ENCODE assay signal across 17 cellular contexts in the genomic region with DNA sequence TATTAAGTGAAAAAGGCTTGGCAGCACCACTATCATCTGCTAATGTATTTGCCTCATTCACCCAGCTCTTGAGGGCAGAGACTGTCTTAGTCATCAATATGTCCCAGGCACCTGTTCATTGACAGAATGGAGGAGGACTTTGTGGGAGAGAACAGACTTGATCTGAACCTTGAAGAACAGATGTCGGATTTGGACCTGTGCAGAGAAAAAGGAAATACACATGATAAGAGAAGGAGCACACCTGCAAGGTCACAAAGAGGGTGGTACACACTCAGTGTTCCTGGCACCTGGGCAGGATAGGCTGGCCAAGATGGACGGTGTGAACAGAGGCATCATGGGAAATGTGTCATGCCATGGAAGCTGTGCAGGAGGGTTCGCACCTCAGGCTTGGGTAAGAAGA. TPM values are rescaled to one million over a fixed set of nuclear protein-coding genes. Genes with fewer than 3 reads are reported as not detected.
DNase-seq lines count a peak whose midpoint lies in the region; ATAC-seq and TF ChIP-seq lines count a peak whose summit lies in the region.
"Had no signal": no experiment of that assay in that cellular context is flagged by ENCODE, and none has a peak within 500 bp of the region (broad histone marks: within the 10 kb centered on the region; RNA-seq: fewer than 3 reads in every experiment).

No MANE protein-coding gene starts in this region.

- no peaks in the 10 kb centered on the region for H3K9me2 ChIP-seq in PC-3 (replicated peaks; ENCODE audit: low read length)

- intact Hi-C loops in activated CD4-positive, alpha-beta memory T cell treated with anti-CD3 and anti-CD28 coated beads for 36 hours (cut with micrococcal nuclease): loop anchor here (10.0 kb wide), 3 partner anchors 274 to 416 kb away; a partner anchor contains a TSS
- intact Hi-C loops in activated T-helper 1 cell treated with anti-CD3 and anti-CD28 coated beads, Interleukin-12 subunit alpha, Interleukin-12 subunit beta, Interleukin-2, Interleukin-4 antibody, amounts not matched to agents 30 ng/mL and 10 ng/mL and 1 ng/mL, durations not matched to agents 14 hours and 24 hours and 36 hours (cut with micrococcal nuclease): loop anchor here (10.0 kb wide), 1 partner anchor 274 kb away; no protein-coding TSS in a partner anchor
- intact Hi-C loops in PC-3 (cut with micrococcal nuclease): no loop called here

- H3K36me3 Mint-ChIP-seq in activated CD4-positive, alpha-beta memory T cell treated with anti-CD3 and anti-CD28 coated beads for 36 hours: peaks cover 4% of the 10 kb centered on the region
- peaks cover 2% of the 10 kb centered on the region for H3K36me3 Mint-ChIP-seq in activated CD4-positive, alpha-beta memory T cell treated with anti-CD3 and anti-CD28 coated beads, Interleukin-2, amount 10 ng/mL, durations not matched to agents 7 days and 5 days (ENCODE audit: low read depth)
- H3K36me3 Mint-ChIP-seq in CD8-positive, alpha-beta memory T cell: peaks cover 0 to 2% (median 2%) of the 10 kb centered on the region in 3 donors
- peaks cover 11% of the 10 kb centered on the region for H3K36me3 Mint-ChIP-seq in activated T-helper 1 cell treated with anti-CD3 and anti-CD28 coated beads, Interleukin-12 subunit alpha, Interleukin-12 subunit beta, Interleukin-2, Interleukin-4 antibody, amounts not matched to agents 30 ng/mL and 10 ng/mL and 1 ng/mL, durations not matched to agents 14 hours and 24 hours and 36 hours (ENCODE audit: low read depth)
- no peaks in the 10 kb centered on the region for H3K36me3 Mint-ChIP-seq in naive thymus-derived CD8-positive, alpha-beta T cell

- H3K27me3 ChIP-seq in CD8-positive, alpha-beta memory T cell (ENCODE audit: insufficient read depth, low read length, poor library complexity, severe bottlenecking): no peaks in the 10 kb centered on the region
- H3K27me3 ChIP-seq in PC-3 (ENCODE audit: low read length): no peaks in the 10 kb centered on the region

- H3K27ac ChIP-seq in CD8-positive, alpha-beta memory T cell (ENCODE audit: low read depth, low read length): no peak overlapping the region
- H3K27ac ChIP-seq in PC-3 (ENCODE audit: low read length): no peak overlapping the region
- H3K27ac ChIP-seq: A549, C4-2B had no signal

- H3K27me3 Mint-ChIP-seq in activated CD4-positive, alpha-beta memory T cell treated with anti-CD3 and anti-CD28 coated beads for 36 hours: no peaks in the 10 kb centered on the region
- peaks cover 5% of the 10 kb centered on the region for H3K27me3 Mint-ChIP-seq in activated CD4-positive, alpha-beta memory T cell treated with anti-CD3 and anti-CD28 coated beads, Interleukin-2, amount 10 ng/mL, durations not matched to agents 7 days and 5 days
- H3K27me3 Mint-ChIP-seq in CD8-positive, alpha-beta memory T cell: no peaks in the 10 kb centered on the region
- peaks cover 8% of the 10 kb centered on the region for H3K27me3 Mint-ChIP-seq in activated T-helper 1 cell treated with anti-CD3 and anti-CD28 coated beads, Interleukin-12 subunit alpha, Interleukin-12 subunit beta, Interleukin-2, Interleukin-4 antibody, amounts not matched to agents 30 ng/mL and 10 ng/mL and 1 ng/mL, durations not matched to agents 14 hours and 24 hours and 36 hours (ENCODE audit: insufficient read depth)
- H3K27me3 Mint-ChIP-seq in naive thymus-derived CD8-positive, alpha-beta T cell: no peaks in the 10 kb centered on the region

- peaks cover 64% of the 10 kb centered on the region for H3K4me1 Mint-ChIP-seq in activated CD4-positive, alpha-beta memory T cell treated with anti-CD3 and anti-CD28 coated beads for 36 hours (ENCODE audit: low read depth)
- peaks cover 54% of the 10 kb centered on the region for H3K4me1 Mint-ChIP-seq in activated CD4-positive, alpha-beta memory T cell treated with anti-CD3 and anti-CD28 coated beads, Interleukin-2, amount 10 ng/mL, durations not matched to agents 7 days and 5 days
- peaks cover 56 to 87% (median 59%) of the 10 kb centered on the region in 3 donors for H3K4me1 Mint-ChIP-seq in CD8-positive, alpha-beta memory T cell
- peaks cover 53% of the 10 kb centered on the region for H3K4me1 Mint-ChIP-seq in activated T-helper 1 cell treated with anti-CD3 and anti-CD28 coated beads, Interleukin-12 subunit alpha, Interleukin-12 subunit beta, Interleukin-2, Interleukin-4 antibody, amounts not matched to agents 30 ng/mL and 10 ng/mL and 1 ng/mL, durations not matched to agents 14 hours and 24 hours and 36 hours (ENCODE audit: low read depth)
- H3K4me1 Mint-ChIP-seq in naive thymus-derived CD8-positive, alpha-beta T cell: peaks cover 33 to 80% (median 72%) of the 10 kb centered on the region in 4 donors
- H3K4me1 Mint-ChIP-seq: GM23338 had no signal

- no peak overlapping the region for H3K4me3 Mint-ChIP-seq in activated CD4-positive, alpha-beta memory T cell treated with anti-CD3 and anti-CD28 coated beads for 36 hours
- H3K4me3 Mint-ChIP-seq in activated CD4-positive, alpha-beta memory T cell treated with anti-CD3 and anti-CD28 coated beads, Interleukin-2, amount 10 ng/mL, durations not matched to agents 7 days and 5 days: no peak overlapping the region
- H3K4me3 Mint-ChIP-seq in CD8-positive, alpha-beta memory T cell: peak overlapping the region in 1 of 7 donors; percentile 9
- peak overlapping the region; percentile 30 for H3K4me3 Mint-ChIP-seq in activated T-helper 1 cell treated with anti-CD3 and anti-CD28 coated beads, Interleukin-12 subunit alpha, Interleukin-12 subunit beta, Interleukin-2, Interleukin-4 antibody, amounts not matched to agents 30 ng/mL and 10 ng/mL and 1 ng/mL, durations not matched to agents 14 hours and 24 hours and 36 hours
- H3K4me3 Mint-ChIP-seq in naive thymus-derived CD8-positive, alpha-beta T cell: peak overlapping the region in 5 of 10 donors; percentile 13 to 56 (median 24)
- H3K4me3 Mint-ChIP-seq: GM23338 had no signal

- peaks cover 50% of the 10 kb centered on the region for H3K4me1 ChIP-seq in CD8-positive, alpha-beta memory T cell (ENCODE audit: insufficient read depth, low read length)
- H3K4me1 ChIP-seq in PC-3 (ENCODE audit: insufficient read depth, low read length): peaks cover 34% of the 10 kb centered on the region

- CTCF ChIA-PET in activated CD4-positive, alpha-beta memory T cell treated with anti-CD3 and anti-CD28 coated beads for 36 hours (lab: Charles Lee): no interaction called here
- CTCF ChIA-PET in activated CD4-positive, alpha-beta memory T cell treated with anti-CD3 and anti-CD28 coated beads, Interleukin-2, amount 10 ng/mL, durations not matched to agents 7 days and 5 days (lab: Charles Lee): interaction anchor here (1.0 kb wide), 1 partner anchor 33 kb away, joined by 3 read pairs; no protein-coding TSS in a partner anchor
- CTCF ChIA-PET in CD8-positive, alpha-beta memory T cell (lab: Charles Lee): interaction anchor here (1.0 to 5.4 kb wide), 4 partner anchors 9 to 85 kb away, joined by 3 to 19 read pairs (median 4); no protein-coding TSS in a partner anchor
- CTCF ChIA-PET in PC-3 (lab: Charles Lee): no interaction called here

- no peak overlapping the region for H3K9ac ChIP-seq in PC-3 (ENCODE audit: low read length)

- POLR2A ChIA-PET in activated CD4-positive, alpha-beta memory T cell treated with anti-CD3 and anti-CD28 coated beads for 36 hours (lab: Charles Lee): interaction anchor here (0.9 to 1.3 kb wide), 2 partner anchors 8 to 33 kb away, joined by 3 to 4 read pairs; a partner anchor contains a TSS
- POLR2A ChIA-PET in activated CD4-positive, alpha-beta memory T cell treated with anti-CD3 and anti-CD28 coated beads, Interleukin-2, amount 10 ng/mL, durations not matched to agents 7 days and 5 days (lab: Charles Lee): interaction anchor here (15.9 kb wide), 1 partner anchor 34 kb away, joined by 291 read pairs; no protein-coding TSS in a partner anchor
- POLR2A ChIA-PET in CD8-positive, alpha-beta memory T cell (lab: Charles Lee): interaction anchor here (0.6 to 1.1 kb wide), 2 partner anchors 27 to 33 kb away, joined by 3 to 5 read pairs; no protein-coding TSS in a partner anchor
- POLR2A ChIA-PET in naive thymus-derived CD8-positive, alpha-beta T cell (lab: Charles Lee): interaction anchor here (1.1 to 21.6 kb wide), 4 partner anchors 20 to 113 kb away, joined by 3 to 360 read pairs (median 96); no protein-coding TSS in a partner anchor
- POLR2A ChIA-PET in PC-3 (lab: Charles Lee; ENCODE audit: unreplicated experiment): no interaction called here

- no peaks in the 10 kb centered on the region for H4K20me1 ChIP-seq in PC-3 (ENCODE audit: low read length)

- H3K36me3 ChIP-seq in CD8-positive, alpha-beta memory T cell (ENCODE audit: insufficient read depth, low read length): no peaks in the 10 kb centered on the region
- no peaks in the 10 kb centered on the region for H3K36me3 ChIP-seq in PC-3 (ENCODE audit: low read depth, low read length)

- ATAC-seq in naive thymus-derived CD8-positive, alpha-beta T cell: no peak
- no peak for ATAC-seq in PC-3
- ATAC-seq: A549, GM23338, K562 had no signal

- DNase-seq in activated CD4-positive, alpha-beta memory T cell treated with anti-CD3 and anti-CD28 coated beads for 36 hours: no peak
- no peak for DNase-seq in activated CD4-positive, alpha-beta memory T cell treated with anti-CD3 and anti-CD28 coated beads, Interleukin-2, amount 10 ng/mL, durations not matched to agents 7 days and 5 days
- no peak for DNase-seq in CD8-positive, alpha-beta memory T cell
- no peak for DNase-seq in activated T-helper 1 cell treated with anti-CD3 and anti-CD28 coated beads, Interleukin-12 subunit alpha, Interleukin-12 subunit beta, Interleukin-2, Interleukin-4 antibody, amounts not matched to agents 30 ng/mL and 10 ng/mL and 1 ng/mL, durations not matched to agents 14 hours and 24 hours and 36 hours (ENCODE audit: low spot score)
- no peak for DNase-seq in naive thymus-derived CD8-positive, alpha-beta T cell
- DNase-seq in COLO668 (lab: John Stamatoyannopoulos, UW; ENCODE audit: unreplicated experiment) (no peak), PC-3 (no peak)
- DNase-seq in stimulated activated CD4-positive, alpha-beta T cell treated with anti-CD3 and anti-CD28 coated beads, Interleukin-4, amount 100 ng/mL, for 1 hour: no peak
- DNase-seq: NCI-H1048, NCI-H1694, NCI-H2107, NCI-H226, NCI-H526 treated with DMSO at 0.1 percent for 48 hours had no signal

- no peaks in the 10 kb centered on the region for H3K9me3 ChIP-seq in CD8-positive, alpha-beta memory T cell (ENCODE audit: low read length)
- H3K9me3 ChIP-seq in PC-3 (ENCODE audit: low read length): no peaks in the 10 kb centered on the region
- H3K9me3 ChIP-seq: A549 had no signal

- no TSS peak for BruUV-seq in PC-3 (replicated peaks; lab: Mats Ljungman, UMichigan)

- no peak overlapping the region for H2AFZ ChIP-seq in PC-3 (ENCODE audit: low read length)
- H2AFZ ChIP-seq: GM23338 had no signal

- H3K4me3 ChIP-seq in CD8-positive, alpha-beta memory T cell (ENCODE audit: low read length): no peak overlapping the region
- no peak overlapping the region for H3K4me3 ChIP-seq in PC-3 (ENCODE audit: low read length)
- H3K4me3 ChIP-seq: A549, GM23338, K562 had no signal

- peak overlapping the region; percentile 2 for H3K27ac Mint-ChIP-seq in activated CD4-positive, alpha-beta memory T cell treated with anti-CD3 and anti-CD28 coated beads for 36 hours
- no peak overlapping the region for H3K27ac Mint-ChIP-seq in activated CD4-positive, alpha-beta memory T cell treated with anti-CD3 and anti-CD28 coated beads, Interleukin-2, amount 10 ng/mL, durations not matched to agents 7 days and 5 days
- peak overlapping the region; percentile 39 to 86 (median 64) for H3K27ac Mint-ChIP-seq in CD8-positive, alpha-beta memory T cell
- H3K27ac Mint-ChIP-seq in activated T-helper 1 cell treated with anti-CD3 and anti-CD28 coated beads, Interleukin-12 subunit alpha, Interleukin-12 subunit beta, Interleukin-2, Interleukin-4 antibody, amounts not matched to agents 30 ng/mL and 10 ng/mL and 1 ng/mL, durations not matched to agents 14 hours and 24 hours and 36 hours: no peak overlapping the region
- H3K27ac Mint-ChIP-seq in naive thymus-derived CD8-positive, alpha-beta T cell: peak overlapping the region; percentile 65 to 91 (median 87)
- H3K27ac Mint-ChIP-seq: GM23338 had no signal

- H3F3A ChIP-seq in PC-3 (ENCODE audit: low read length, unreplicated experiment): no peaks in the 10 kb centered on the region

- no peak overlapping the region for H3K4me2 ChIP-seq in PC-3 (ENCODE audit: low read length)
- H3K4me2 ChIP-seq: A549, GM23338 had no signal

- H3K9me3 Mint-ChIP-seq in activated CD4-positive, alpha-beta memory T cell treated with anti-CD3 and anti-CD28 coated beads for 36 hours: no peaks in the 10 kb centered on the region
- no peaks in the 10 kb centered on the region for H3K9me3 Mint-ChIP-seq in activated CD4-positive, alpha-beta memory T cell treated with anti-CD3 and anti-CD28 coated beads, Interleukin-2, amount 10 ng/mL, durations not matched to agents 7 days and 5 days
- no peaks in the 10 kb centered on the region for H3K9me3 Mint-ChIP-seq in CD8-positive, alpha-beta memory T cell
- no peaks in the 10 kb centered on the region for H3K9me3 Mint-ChIP-seq in activated T-helper 1 cell treated with anti-CD3 and anti-CD28 coated beads, Interleukin-12 subunit alpha, Interleukin-12 subunit beta, Interleukin-2, Interleukin-4 antibody, amounts not matched to agents 30 ng/mL and 10 ng/mL and 1 ng/mL, durations not matched to agents 14 hours and 24 hours and 36 hours
- no peaks in the 10 kb centered on the region for H3K9me3 Mint-ChIP-seq in naive thymus-derived CD8-positive, alpha-beta T cell
- H3K9me3 Mint-ChIP-seq: GM23338 had no signal

- no peaks in the 10 kb centered on the region for H3K79me2 ChIP-seq in PC-3 (ENCODE audit: low read length)

- no peak for TF ChIP-seq CTCF in PC-3 (conservative IDR thresholded peaks at IDR 0.05; ENCODE audit: low read depth, low read length)

RNA-seq across cellular contexts. Expression of a gene that starts 7.4 kb away (rescaled TPM):
- 10 to 100 TPM; 71.9 to 76.7 TPM for total RNA-seq in activated CD4-positive, alpha-beta memory T cell treated with anti-CD3 and anti-CD28 coated beads for 36 hours
- 10 to 100 TPM; 69.8 to 80.6 TPM for total RNA-seq in activated CD4-positive, alpha-beta memory T cell treated with anti-CD3 and anti-CD28 coated beads, Interleukin-2, amount 10 ng/mL, durations not matched to agents 7 days and 5 days
- 10 to 100 TPM; 65.2 to 66.8 TPM for total RNA-seq in CD8-positive, alpha-beta memory T cell
- 211 TPM for polyA plus RNA-seq in CD8-positive, alpha-beta memory T cell
- total RNA-seq in activated T-helper 1 cell treated with anti-CD3 and anti-CD28 coated beads, Interleukin-12 subunit alpha, Interleukin-12 subunit beta, Interleukin-2, Interleukin-4 antibody, amounts not matched to agents 30 ng/mL and 10 ng/mL and 1 ng/mL, durations not matched to agents 14 hours and 24 hours and 36 hours: 47.0 and 49.7 TPM in 2 replicates
- total RNA-seq in naive thymus-derived CD8-positive, alpha-beta T cell: 100 to 1,000 TPM; 291 to 295 TPM
- 100 to 1,000 TPM; 285 to 350 (median 310) TPM for polyA plus RNA-seq in naive thymus-derived CD8-positive, alpha-beta T cell
- 1.7 and 6.1 TPM in 2 replicates for total RNA-seq in PC-3 (2014; rRNA removed)

Comparison
In these comparisons a context has a peak if more than half of its experiments do, and no peak if none do; other contexts are left out.
1. H3K27ac Mint-ChIP-seq: peak in activated CD4-positive, alpha-beta memory T cell treated with anti-CD3 and anti-CD28 coated beads for 36 hours (single experiment), CD8-positive, alpha-beta memory T cell (8 of 8) and naive thymus-derived CD8-positive, alpha-beta T cell (10 of 10); none in activated CD4-positive, alpha-beta memory T cell treated with anti-CD3 and anti-CD28 coated beads, Interleukin-2, amount 10 ng/mL, durations not matched to agents 7 days and 5 days (single experiment) and activated T-helper 1 cell treated with anti-CD3 and anti-CD28 coated beads, Interleukin-12 subunit alpha, Interleukin-12 subunit beta, Interleukin-2, Interleukin-4 antibody, amounts not matched to agents 30 ng/mL and 10 ng/mL and 1 ng/mL, durations not matched to agents 14 hours and 24 hours and 36 hours (single experiment).
2. CTCF ChIA-PET loops: an anchor here in activated CD4-positive, alpha-beta memory T cell treated with anti-CD3 and anti-CD28 coated beads, Interleukin-2, amount 10 ng/mL, durations not matched to agents 7 days and 5 days (1.0 kb wide) and CD8-positive, alpha-beta memory T cell (1.0 to 5.4 kb wide); none called in activated CD4-positive, alpha-beta memory T cell treated with anti-CD3 and anti-CD28 coated beads for 36 hours and PC-3.